8 cellular contexts compared by ENCODE assay signal in the genomic region with DNA sequence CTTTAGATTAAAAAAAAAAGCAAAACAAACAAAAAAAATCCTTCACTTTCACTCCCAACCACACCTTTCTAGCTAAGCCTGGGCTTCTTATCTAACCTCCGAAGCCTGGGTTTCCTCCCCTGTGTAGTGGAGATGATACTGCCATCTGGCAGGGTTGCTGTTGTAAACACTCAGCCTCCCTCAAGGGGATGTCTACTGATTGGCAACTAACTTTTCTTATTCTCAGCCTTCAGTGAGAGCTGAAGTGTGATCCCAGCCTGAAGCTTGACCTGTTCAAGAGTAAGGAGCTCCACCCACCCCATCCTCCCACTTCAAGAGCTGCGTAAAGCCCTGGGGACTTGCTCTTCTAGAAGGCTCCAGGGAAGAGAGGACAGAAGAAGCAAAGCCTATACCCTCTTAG. TPM values are rescaled to one million over a fixed set of nuclear protein-coding genes. Genes with fewer than 3 reads are reported as not detected.
A peak's percentile ranks its signal among the peaks of the same experiment; 100 is the strongest.
DNase-seq lines count a peak whose midpoint lies in the region; ATAC-seq, FAIRE-seq and TF ChIP-seq lines count a peak whose summit lies in the region.

No MANE protein-coding gene starts in this region.

- H3K9ac ChIP-seq in iPS-20b (ENCODE audit: low read depth, low read length), result no peak overlapping the region

- peaks cover 10% of the 10 kb centered on the region; the same call in 1 of the 2 replicates for H3F3A ChIP-seq in PC-9 (ENCODE audit: insufficient read depth, low read depth)

- no peak for TF ChIP-seq RAD21 in A549 (conservative IDR thresholded peaks at IDR 0.05 in 1 of 2, IDR thresholded peaks at IDR 0.05 in 1 of 2)

- H3K36me3 ChIP-seq in PC-9 (ENCODE audit: low read depth) (no peaks in the 10 kb centered on the region), iPS-20b (ENCODE audit: insufficient read depth, low read depth, low read length) (no peaks in the 10 kb centered on the region)

- no peak overlapping the region for H2AFZ ChIP-seq in PC-9

- intact Hi-C loops in PC-9 (cut with micrococcal nuclease; ENCODE audit: unreplicated experiment), result loop anchor here (1.0 to 10.0 kb wide), 13 partner anchors 18 to 1315 kb away; partner anchors contain the start of genes PANK3, RARS1 and SPDL1

- POLR2A ChIA-PET in A549 (lab: Yijun Ruan, JAX) (interaction anchor here (0.8 to 1.0 kb wide), 3 partner anchors 22 to 217 kb away, joined by 3 read pairs; no protein-coding TSS in a partner anchor), PC-9 (lab: Charles Lee; ENCODE audit: unreplicated experiment) (interaction anchor here (0.7 to 1.0 kb wide), 4 partner anchors 22 to 96 kb away, joined by 4 read pairs; partner anchors contain the start of gene WWC1)

- no peak for TF ChIP-seq EP300 in A549 (IDR thresholded peaks at IDR 0.05)

- DNase-seq in A549 (ENCODE audit: low read depth in 1 of 2, low spot score in 1 of 2), result peak in 1 of 2 experiments; percentile 56
- peak; percentile 26 to 46 for DNase-seq in PC-9
- DNase-seq in Kasumi-1 (lab: John Stamatoyannopoulos, UW), result no peak
- DNase-seq in NK-92 treated with Interleukin-12 subunit alpha and Interleukin-12 subunit beta, amount 100 ng/mL, for 24 hours (lab: John Stamatoyannopoulos, UW), result no peak
- no peak for DNase-seq in inferior parietal cortex (ENCODE audit: extremely low spot score)
- no peak for DNase-seq in COR-L47 (lab: John Stamatoyannopoulos, UW)

- WGBS in A549 (ENCODE audit: missing lambda C conversion rate), result 36% methylated on average over 2 of the region's 2 CpGs

- no peaks in the 10 kb centered on the region for H3K9me2 ChIP-seq in PC-9 (ENCODE audit: insufficient read depth)

- H3K4me2 ChIP-seq in A549, result peak overlapping the region; percentile 73
- peak overlapping the region; percentile 76 for H3K4me2 ChIP-seq in PC-9

- no TSS peak for BruUV-seq in PC-9 (replicated peaks; lab: Mats Ljungman, UMichigan)

- FAIRE-seq in A549 (lab: Jason Lieb, UNC), result no peak

- peak overlapping the region; percentile 1; the same call in 1 of the 3 replicates for H3K4me3 ChIP-seq in A549
- peak overlapping the region; percentile 47; the same call in 1 of the 2 replicates for H3K4me3 ChIP-seq in PC-9
- peak overlapping the region; percentile 24; the same call in 1 of the 2 replicates for H3K4me3 ChIP-seq in iPS-20b (ENCODE audit: low read length)

- TF ChIP-seq POLR2A in A549 (IDR thresholded peaks at IDR 0.05; ENCODE audit: low read length), result no peak

- H4K20me1 ChIP-seq in PC-9 (ENCODE audit: insufficient read depth), result no peaks in the 10 kb centered on the region

- TF ChIP-seq CTCF in A549 (IDR thresholded peaks at IDR 0.05) (no peak), PC-9 (conservative IDR thresholded peaks at IDR 0.05) (no peak)

- H3K9me3 ChIP-seq in A549 (0 out of 3 replicates have a peak, but pooled peaks cover 5% of the 10 kb centered on the region), PC-9 (ENCODE audit: insufficient read depth, low read depth) (no peaks in the 10 kb centered on the region), iPS-20b (ENCODE audit: insufficient read depth, low read depth, low read length) (no peaks in the 10 kb centered on the region)

- H3K79me2 ChIP-seq in PC-9 (ENCODE audit: low read depth), result no peaks in the 10 kb centered on the region

- H3K27me3 ChIP-seq in PC-9 (ENCODE audit: insufficient read depth, low read depth), result no peaks in the 10 kb centered on the region
- peaks cover 9% of the 10 kb centered on the region for H3K27me3 ChIP-seq in iPS-20b (ENCODE audit: insufficient read depth, low read length)

- CTCF ChIA-PET in A549 (lab: Yijun Ruan, JAX) (interaction anchor here (0.6 to 3.7 kb wide), 45 partner anchors 8 to 436 kb away, joined by 3 to 34 read pairs (median 8); partner anchors contain the start of genes RARS1 and WWC1), PC-9 (lab: Charles Lee) (interaction anchor here (0.6 to 1.5 kb wide), 12 partner anchors 12 to 216 kb away, joined by 3 to 9 read pairs (median 3); partner anchors contain the start of gene RARS1)

- H3K4me1 ChIP-seq in A549 (peaks cover 33% of the 10 kb centered on the region), PC-9 (replicated peaks; ENCODE audit: insufficient read depth) (peaks cover 18% of the 10 kb centered on the region), iPS-20b (ENCODE audit: insufficient read depth, low read length) (peaks cover 3% of the 10 kb centered on the region; the same call in 1 of the 2 replicates)

- peak; percentile 66 to 68 for ATAC-seq in A549
- ATAC-seq in GM21723 (IDR thresholded peaks at IDR 0.05; ENCODE audit: unreplicated experiment), result peak; percentile 58

- H3K27ac ChIP-seq in A549, result peak overlapping the region; percentile 78 to 87
- peak overlapping the region; percentile 67 for H3K27ac ChIP-seq in PC-9
- no peak overlapping the region for H3K27ac ChIP-seq in iPS-20b (ENCODE audit: low read length)

TF ChIP-seq in A549, 52 proteins besides CTCF, POLR2A, EP300 and RAD21:
- no peak for TF ChIP-seq FOXS1 (CRISPR knock-in tag; IDR thresholded peaks at IDR 0.05)
- no peak for TF ChIP-seq POLR2AphosphoS2 (conservative IDR thresholded peaks at IDR 0.05; ENCODE audit: low read length)
- TF ChIP-seq E2F6 (IDR thresholded peaks at IDR 0.05; ENCODE audit: borderline replicate concordance, low read depth), result no peak
- TF ChIP-seq KDM1A (IDR thresholded peaks at IDR 0.05; ENCODE audit: low read depth), result no peak
- no peak for TF ChIP-seq KDM5A (IDR thresholded peaks at IDR 0.05)
- no peak for TF ChIP-seq SREBF2 (IDR thresholded peaks at IDR 0.05)
- no peak for TF ChIP-seq RNF2 (IDR thresholded peaks at IDR 0.05; ENCODE audit: borderline replicate concordance, low read depth)
- TF ChIP-seq ZNF302 (CRISPR knock-in tag; IDR thresholded peaks at IDR 0.05), result no peak
- TF ChIP-seq CHD2 (IDR thresholded peaks at IDR 0.05; ENCODE audit: low read length, partially characterized antibody), result no peak
- TF ChIP-seq ZSCAN20 (CRISPR knock-in tag; IDR thresholded peaks at IDR 0.05), result no peak
- no peak for TF ChIP-seq MYC (IDR thresholded peaks at IDR 0.05; ENCODE audit: borderline replicate concordance, low read length)
- TF ChIP-seq HDAC2 (IDR thresholded peaks at IDR 0.05), result no peak
- TF ChIP-seq JUNB (IDR thresholded peaks at IDR 0.05), result no peak
- no peak for TF ChIP-seq CBX8 (IDR thresholded peaks at IDR 0.05)
- no peak for TF ChIP-seq MAX (IDR thresholded peaks at IDR 0.05)
- TF ChIP-seq ZC3H11A (IDR thresholded peaks at IDR 0.05), result no peak
- TF ChIP-seq ZFP36 (IDR thresholded peaks at IDR 0.05; ENCODE audit: borderline replicate concordance, partially characterized antibody), result no peak
- TF ChIP-seq MAFK (IDR thresholded peaks at IDR 0.05; ENCODE audit: partially characterized antibody), result no peak

RNA-seq across cellular contexts. Expression of gene WWC1, which starts 21.5 kb away (rescaled TPM):
- polyA plus RNA-seq in A549 (2011; rRNA removed) (75.0 and 98.1 TPM in 2 replicates), A549 (2017; fragmentation: RNase III; extraction: RNeasy Plus Mini Kit Qiagen cat#74134 plus additional on column Dnase treatment) (88.5 to 113 TPM (median 92.2 TPM) in 3 replicates)
- polyA plus RNA-seq in A549 (2012; cell fraction: cytosol; rRNA removed), result 52.9 and 53.5 TPM in 2 replicates
- 45.0 and 53.1 TPM in 2 replicates for polyA plus RNA-seq in A549 (2012; cell fraction: nucleus; rRNA removed)
- polyA minus RNA-seq in A549 (2011; rRNA and poly(A)+ RNA removed), result 107 and 125 TPM in 2 replicates
- total RNA-seq in PC-9 (2021), result 79.5 and 97.7 TPM in 2 replicates

Comparison
In these comparisons a context has a peak if more than half of its experiments do, and no peak if none do; other contexts are left out.
1. DNase-seq: peak in PC-9 (2 of 2); none in Kasumi-1 (0 of 2), NK-92 treated with Interleukin-12 subunit alpha and Interleukin-12 subunit beta, amount 100 ng/mL, for 24 hours (single experiment), inferior parietal cortex (single experiment) and COR-L47 (single experiment).
2. Peak in every context shown above with its lines, with median percentiles within 50 percentile points of each other: H3K4me3 ChIP-seq.